In the genomic region with DNA sequence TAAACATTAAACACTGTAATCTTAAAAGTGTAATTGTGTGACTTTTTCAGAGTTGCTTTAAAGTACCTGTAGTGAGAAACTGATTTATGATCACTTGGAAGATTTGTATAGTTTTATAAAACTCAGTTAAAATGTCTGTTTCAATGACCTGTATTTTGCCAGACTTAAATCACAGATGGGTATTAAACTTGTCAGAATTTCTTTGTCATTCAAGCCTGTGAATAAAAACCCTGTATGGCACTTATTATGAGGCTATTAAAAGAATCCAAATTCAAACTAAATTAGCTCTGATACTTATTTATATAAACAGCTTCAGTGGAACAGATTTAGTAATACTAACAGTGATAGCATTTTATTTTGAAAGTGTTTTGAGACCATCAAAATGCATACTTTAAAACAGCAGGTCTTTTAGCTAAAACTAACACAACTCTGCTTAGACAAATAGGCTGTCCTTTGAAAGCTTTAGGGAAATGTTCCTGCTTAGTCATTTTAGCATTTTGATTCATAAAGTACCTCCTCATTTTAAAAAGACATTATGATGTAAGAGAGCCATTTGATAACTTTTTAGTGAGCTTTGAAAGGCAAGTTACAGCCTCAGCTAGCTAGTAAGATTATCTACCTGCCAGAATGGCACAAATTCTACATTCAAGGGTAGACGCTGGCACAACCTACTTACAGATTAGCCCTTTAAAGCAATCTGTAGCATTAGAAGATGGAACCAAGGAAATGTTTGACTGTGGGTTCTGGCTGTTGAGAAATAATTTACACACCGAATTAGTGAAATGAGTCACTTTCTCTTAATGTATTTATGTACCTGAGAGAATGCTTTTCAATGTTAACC, we compare ENCODE assay signal across 15 cellular contexts. TPM values are rescaled to one million over a fixed set of nuclear protein-coding genes. Genes with fewer than 3 reads are reported as not detected.
DNase-seq lines count a peak whose midpoint lies in the region; ATAC-seq and TF ChIP-seq lines count a peak whose summit lies in the region.
"Had no signal": no experiment of that assay in that cellular context is flagged by ENCODE, and none has a peak within 500 bp of the region (broad histone marks: within the 10 kb centered on the region; RNA-seq: fewer than 3 reads in every experiment).

No MANE protein-coding gene starts in this region.

- peaks cover 69% of the 10 kb centered on the region for H3K4me1 Mint-ChIP-seq in stimulated activated naive CD8-positive, alpha-beta T cell treated with anti-CD3 and anti-CD28 coated beads, Interleukin-15, amount 100 ng/mL, for 72 hours

- no peak for TF ChIP-seq CTCF in tibial artery (IDR thresholded peaks at IDR 0.05)

- H3K36me3 Mint-ChIP-seq in activated naive CD4-positive, alpha-beta T cell treated with anti-CD3 and anti-CD28 coated beads, Interleukin-2, amount 50 U/mL, for 72 hours = peaks cover 21 to 57% of the 10 kb centered on the region in 2 donors

- H3K27ac Mint-ChIP-seq in activated naive CD4-positive, alpha-beta T cell treated with anti-CD3 and anti-CD28 coated beads, Interleukin-2, amount 50 U/mL, for 72 hours = peak overlapping the region; percentile 33 to 95
- H3K27ac Mint-ChIP-seq in stimulated activated naive CD8-positive, alpha-beta T cell treated with anti-CD3 and anti-CD28 coated beads, Interleukin-15, amount 100 ng/mL, for 72 hours = peak overlapping the region; percentile 91 to 95

- H3K27me3 ChIP-seq in adipocyte (replicated peaks; ENCODE audit: control insufficient read depth, insufficient read depth, low read length) (no peaks in the 10 kb centered on the region), tibial artery (no peaks in the 10 kb centered on the region)
- H3K27me3 ChIP-seq: thyroid gland had no signal

- no peaks in the 10 kb centered on the region for H3K27me3 Mint-ChIP-seq in stimulated activated naive CD8-positive, alpha-beta T cell treated with anti-CD3 and anti-CD28 coated beads, Interleukin-15, amount 100 ng/mL, for 72 hours
- H3K27me3 Mint-ChIP-seq: effector memory CD8-positive, alpha-beta T cell had no signal

- intact Hi-C loops in tibial artery (cut with DNase I; ENCODE audit: low total_unique reads) = no loop called here

- H3K4me3 Mint-ChIP-seq in stimulated activated naive CD8-positive, alpha-beta T cell treated with anti-CD3 and anti-CD28 coated beads, Interleukin-15, amount 100 ng/mL, for 72 hours = peak overlapping the region; percentile 18 to 62

- H3K4me1 ChIP-seq in adipocyte (ENCODE audit: control insufficient read depth, insufficient read depth, low read length) (peaks cover 49% of the 10 kb centered on the region), tibial artery (peaks cover 0 to 18% (median 4%) of the 10 kb centered on the region in 4 donors)
- H3K4me1 ChIP-seq: lower lobe of right lung had no signal

- peak overlapping the region; percentile 23 for H3K9ac ChIP-seq in adipocyte (ENCODE audit: low read length)

- DNase-seq in activated naive CD4-positive, alpha-beta T cell treated with anti-CD3 and anti-CD28 coated beads, Interleukin-2, amount 50 U/mL, for 72 hours (ENCODE audit: low spot score in 2 of 2) = peak in 1 of 2 donors; percentile 31
- DNase-seq in activated naive CD4-positive, alpha-beta T cell treated with anti-CD3 and anti-CD28 coated beads, Interleukin-2, amount 50 U/mL, for 16 hours = no peak
- DNase-seq in adipocyte (ENCODE audit: low read depth) (no peak), tibial artery (no peak), NCI-H2171 treated with DMSO at 0.1 percent for 48 hours (lab: John Stamatoyannopoulos, UW) (no peak)
- DNase-seq in stimulated activated naive CD8-positive, alpha-beta T cell treated with anti-CD3 and anti-CD28 coated beads, Interleukin-15, amount 100 ng/mL, for 72 hours = no peak
- DNase-seq: effector memory CD8-positive, alpha-beta T cell; H7; lower lobe of right lung; NCI-H1092 treated with DMSO at 0.1 percent for 48 hours; NCI-H526; thyroid gland had no signal

- no peak overlapping the region for H3K27ac ChIP-seq in tibial artery
- H3K27ac ChIP-seq: lower lobe of right lung, thyroid gland had no signal

- ATAC-seq in activated naive CD4-positive, alpha-beta T cell treated with anti-CD3 and anti-CD28 coated beads, Interleukin-2, amount 50 U/mL, for 72 hours = peak; percentile 73 to 74
- ATAC-seq in HG03354 (IDR thresholded peaks at IDR 0.05; ENCODE audit: poor library complexity, severe bottlenecking, unreplicated experiment) (peak; percentile 54), HG03520 (IDR thresholded peaks at IDR 0.05; ENCODE audit: unreplicated experiment) (no peak)
- ATAC-seq in stimulated activated naive CD8-positive, alpha-beta T cell treated with anti-CD3 and anti-CD28 coated beads, Interleukin-15, amount 100 ng/mL, for 72 hours = peak; percentile 66
- ATAC-seq: effector memory CD8-positive, alpha-beta T cell; lower lobe of right lung; SK-N-SH treated with all-trans-retinoic acid at 6 μM for 48 hours had no signal

- H3K9me3 ChIP-seq in adipocyte (ENCODE audit: control insufficient read depth, low read length) (no peaks in the 10 kb centered on the region), tibial artery (no peaks in the 10 kb centered on the region)
- H3K9me3 ChIP-seq: lower lobe of right lung, thyroid gland had no signal

- H3K4me3 ChIP-seq in adipocyte (ENCODE audit: low read length) (no peak overlapping the region), tibial artery (no peak overlapping the region)
- H3K4me3 ChIP-seq: lower lobe of right lung, thyroid gland had no signal

- H3K9me3 Mint-ChIP-seq in activated naive CD4-positive, alpha-beta T cell treated with anti-CD3 and anti-CD28 coated beads, Interleukin-2, amount 50 U/mL, for 72 hours = no peaks in the 10 kb centered on the region
- no peaks in the 10 kb centered on the region for H3K9me3 Mint-ChIP-seq in stimulated activated naive CD8-positive, alpha-beta T cell treated with anti-CD3 and anti-CD28 coated beads, Interleukin-15, amount 100 ng/mL, for 72 hours
- H3K9me3 Mint-ChIP-seq: effector memory CD8-positive, alpha-beta T cell had no signal

- H3K36me3 ChIP-seq in adipocyte (ENCODE audit: control insufficient read depth, insufficient read depth, low read length, severe bottlenecking) (peaks cover 64% of the 10 kb centered on the region), tibial artery (peaks cover 43 to 60% (median 48%) of the 10 kb centered on the region in 3 donors)

RNA-seq across cellular contexts. Expression of a gene that starts 9.4 kb away (rescaled TPM):
- total RNA-seq in activated naive CD4-positive, alpha-beta T cell treated with anti-CD3 and anti-CD28 coated beads, Interleukin-2, amount 50 U/mL, for 72 hours = 100 to 1,000 TPM; 193 to 270 TPM
